In genomic region chr20:50192364-50193168, GRCh38 we compare ENCODE assay signal across 1 cellular context.
TF ChIP-seq lines count a peak whose summit lies in the region.

No MANE protein-coding gene starts in this region.

TF ChIP-seq in HEK293, 187 proteins besides CTCF, POLR2A, EP300 and RAD21 (continued from another document and continues in another):
- TF ChIP-seq ZNF629 (tag by site-specific recombination; IDR thresholded peaks at IDR 0.05) = peak; percentile 76
- TF ChIP-seq ZNF488 (tag by site-specific recombination; IDR thresholded peaks at IDR 0.05) = no peak
- TF ChIP-seq ZSCAN4 (tag by site-specific recombination; IDR thresholded peaks at IDR 0.05) = peak; percentile 82
- TF ChIP-seq ZBTB20 (tag by site-specific recombination; IDR thresholded peaks at IDR 0.05) = no peak
- TF ChIP-seq ZNF211 (tag by site-specific recombination; IDR thresholded peaks at IDR 0.05; ENCODE audit: low read depth) = no peak
- TF ChIP-seq, protein P1, sequence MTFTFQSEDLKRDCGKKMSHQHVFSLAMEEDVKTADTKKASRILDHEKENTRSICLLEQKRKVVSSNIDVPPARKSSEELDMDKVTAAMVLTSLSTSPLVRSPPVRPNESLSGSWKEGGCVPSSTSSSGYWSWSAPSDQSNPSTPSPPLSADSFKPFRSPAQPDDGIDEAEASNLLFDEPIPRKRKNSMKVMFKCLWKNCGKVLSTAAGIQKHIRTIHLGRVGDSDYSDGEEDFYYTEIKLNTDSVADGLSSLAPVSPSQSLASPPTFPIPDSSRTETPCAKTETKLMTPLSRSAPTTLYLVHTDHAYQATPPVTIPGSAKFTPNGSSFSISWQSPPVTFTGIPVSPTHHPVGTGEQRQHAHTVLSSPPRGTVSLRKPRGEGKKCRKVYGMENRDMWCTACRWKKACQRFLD (tag by site-specific recombination; IDR thresholded peaks at IDR 0.05) = no peak
- peak; percentile 77 for TF ChIP-seq ZBTB17 (tag by site-specific recombination; IDR thresholded peaks at IDR 0.05)
- no peak for TF ChIP-seq ZBTB48 (tag by site-specific recombination; IDR thresholded peaks at IDR 0.05)
- TF ChIP-seq, protein P2, sequence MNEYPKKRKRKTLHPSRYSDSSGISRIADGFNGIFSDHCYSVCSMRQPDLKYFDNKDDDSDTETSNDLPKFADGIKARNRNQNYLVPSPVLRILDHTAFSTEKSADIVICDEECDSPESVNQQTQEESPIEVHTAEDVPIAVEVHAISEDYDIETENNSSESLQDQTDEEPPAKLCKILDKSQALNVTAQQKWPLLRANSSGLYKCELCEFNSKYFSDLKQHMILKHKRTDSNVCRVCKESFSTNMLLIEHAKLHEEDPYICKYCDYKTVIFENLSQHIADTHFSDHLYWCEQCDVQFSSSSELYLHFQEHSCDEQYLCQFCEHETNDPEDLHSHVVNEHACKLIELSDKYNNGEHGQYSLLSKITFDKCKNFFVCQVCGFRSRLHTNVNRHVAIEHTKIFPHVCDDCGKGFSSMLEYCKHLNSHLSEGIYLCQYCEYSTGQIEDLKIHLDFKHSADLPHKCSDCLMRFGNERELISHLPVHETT (tag by site-specific recombination; IDR thresholded peaks at IDR 0.05) = peak; percentile 71; the same call in 1 of the 2 replicates
- TF ChIP-seq, protein P3, sequence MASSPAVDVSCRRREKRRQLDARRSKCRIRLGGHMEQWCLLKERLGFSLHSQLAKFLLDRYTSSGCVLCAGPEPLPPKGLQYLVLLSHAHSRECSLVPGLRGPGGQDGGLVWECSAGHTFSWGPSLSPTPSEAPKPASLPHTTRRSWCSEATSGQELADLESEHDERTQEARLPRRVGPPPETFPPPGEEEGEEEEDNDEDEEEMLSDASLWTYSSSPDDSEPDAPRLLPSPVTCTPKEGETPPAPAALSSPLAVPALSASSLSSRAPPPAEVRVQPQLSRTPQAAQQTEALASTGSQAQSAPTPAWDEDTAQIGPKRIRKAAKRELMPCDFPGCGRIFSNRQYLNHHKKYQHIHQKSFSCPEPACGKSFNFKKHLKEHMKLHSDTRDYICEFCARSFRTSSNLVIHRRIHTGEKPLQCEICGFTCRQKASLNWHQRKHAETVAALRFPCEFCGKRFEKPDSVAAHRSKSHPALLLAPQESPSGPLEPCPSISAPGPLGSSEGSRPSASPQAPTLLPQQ (tag by site-specific recombination; IDR thresholded peaks at IDR 0.05) = peak; percentile 39; the same call in 1 of the 2 replicates
- TF ChIP-seq, protein P4, sequence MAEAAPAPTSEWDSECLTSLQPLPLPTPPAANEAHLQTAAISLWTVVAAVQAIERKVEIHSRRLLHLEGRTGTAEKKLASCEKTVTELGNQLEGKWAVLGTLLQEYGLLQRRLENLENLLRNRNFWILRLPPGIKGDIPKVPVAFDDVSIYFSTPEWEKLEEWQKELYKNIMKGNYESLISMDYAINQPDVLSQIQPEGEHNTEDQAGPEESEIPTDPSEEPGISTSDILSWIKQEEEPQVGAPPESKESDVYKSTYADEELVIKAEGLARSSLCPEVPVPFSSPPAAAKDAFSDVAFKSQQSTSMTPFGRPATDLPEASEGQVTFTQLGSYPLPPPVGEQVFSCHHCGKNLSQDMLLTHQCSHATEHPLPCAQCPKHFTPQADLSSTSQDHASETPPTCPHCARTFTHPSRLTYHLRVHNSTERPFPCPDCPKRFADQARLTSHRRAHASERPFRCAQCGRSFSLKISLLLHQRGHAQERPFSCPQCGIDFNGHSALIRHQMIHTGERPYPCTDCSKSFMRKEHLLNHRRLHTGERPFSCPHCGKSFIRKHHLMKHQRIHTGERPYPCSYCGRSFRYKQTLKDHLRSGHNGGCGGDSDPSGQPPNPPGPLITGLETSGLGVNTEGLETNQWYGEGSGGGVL (tag by site-specific recombination; IDR thresholded peaks at IDR 0.05) = peak; percentile 20
- no peak for TF ChIP-seq PRDM1 (tag by site-specific recombination; IDR thresholded peaks at IDR 0.05)
- no peak for TF ChIP-seq ZNF138 (tag by site-specific recombination; IDR thresholded peaks at IDR 0.05; ENCODE audit: borderline replicate concordance)
- TF ChIP-seq ZBTB26 (tag by site-specific recombination; optimal IDR thresholded peaks at IDR 0.05) = no peak
- TF ChIP-seq ZNF514 (tag by site-specific recombination; IDR thresholded peaks at IDR 0.05) = no peak
- no peak for TF ChIP-seq ZNF521 (tag by site-specific recombination; IDR thresholded peaks at IDR 0.05)
- TF ChIP-seq ZNF677 (tag by site-specific recombination; IDR thresholded peaks at IDR 0.05) = no peak
- TF ChIP-seq PRDM6 (tag by site-specific recombination; IDR thresholded peaks at IDR 0.05) = no peak
- TF ChIP-seq, protein P5, sequence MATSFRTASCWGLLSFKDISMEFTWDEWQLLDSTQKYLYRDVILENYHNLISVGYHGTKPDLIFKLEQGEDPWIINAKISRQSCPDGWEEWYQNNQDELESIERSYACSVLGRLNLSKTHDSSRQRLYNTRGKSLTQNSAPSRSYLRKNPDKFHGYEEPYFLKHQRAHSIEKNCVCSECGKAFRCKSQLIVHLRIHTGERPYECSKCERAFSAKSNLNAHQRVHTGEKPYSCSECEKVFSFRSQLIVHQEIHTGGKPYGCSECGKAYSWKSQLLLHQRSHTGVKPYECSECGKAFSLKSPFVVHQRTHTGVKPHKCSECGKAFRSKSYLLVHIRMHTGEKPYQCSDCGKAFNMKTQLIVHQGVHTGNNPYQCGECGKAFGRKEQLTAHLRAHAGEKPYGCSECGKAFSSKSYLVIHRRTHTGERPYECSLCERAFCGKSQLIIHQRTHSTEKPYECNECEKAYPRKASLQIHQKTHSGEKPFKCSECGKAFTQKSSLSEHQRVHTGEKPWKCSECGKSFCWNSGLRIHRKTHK (tag by site-specific recombination; IDR thresholded peaks at IDR 0.05) = no peak
- TF ChIP-seq ZBTB21 (tag by site-specific recombination; IDR thresholded peaks at IDR 0.05) = peak; percentile 61
- no peak for TF ChIP-seq ZNF350 (tag by site-specific recombination; IDR thresholded peaks at IDR 0.05)
- TF ChIP-seq ZNF335 (tag by site-specific recombination; conservative IDR thresholded peaks at IDR 0.05) = peak; percentile 69
- TF ChIP-seq SP3 (tag by site-specific recombination; IDR thresholded peaks at IDR 0.05) = 0 out of 2 replicates have a peak, but pooled peaks have one; percentile 10
- TF ChIP-seq GLIS1 (tag by site-specific recombination; IDR thresholded peaks at IDR 0.05) = no peak
- TF ChIP-seq ZNF624 (tag by site-specific recombination; IDR thresholded peaks at IDR 0.05) = no peak
- TF ChIP-seq OVOL3 (tag by site-specific recombination; IDR thresholded peaks at IDR 0.05) = no peak; the same call in 1 of the 2 replicates
- TF ChIP-seq ZNF610 (tag by site-specific recombination; IDR thresholded peaks at IDR 0.05; ENCODE audit: borderline replicate concordance) = no peak
- peak; percentile 66; the same call in 1 of the 2 replicates for TF ChIP-seq HOXD13 (CRISPR knock-in tag; IDR thresholded peaks at IDR 0.05; ENCODE audit: borderline replicate concordance)
- no peak for TF ChIP-seq IKZF3 (tag by site-specific recombination; IDR thresholded peaks at IDR 0.05)
- TF ChIP-seq KLF1 (tag by site-specific recombination; IDR thresholded peaks at IDR 0.05) = 0 out of 2 replicates have a peak, but pooled peaks have one; percentile 7
- TF ChIP-seq, protein P6, sequence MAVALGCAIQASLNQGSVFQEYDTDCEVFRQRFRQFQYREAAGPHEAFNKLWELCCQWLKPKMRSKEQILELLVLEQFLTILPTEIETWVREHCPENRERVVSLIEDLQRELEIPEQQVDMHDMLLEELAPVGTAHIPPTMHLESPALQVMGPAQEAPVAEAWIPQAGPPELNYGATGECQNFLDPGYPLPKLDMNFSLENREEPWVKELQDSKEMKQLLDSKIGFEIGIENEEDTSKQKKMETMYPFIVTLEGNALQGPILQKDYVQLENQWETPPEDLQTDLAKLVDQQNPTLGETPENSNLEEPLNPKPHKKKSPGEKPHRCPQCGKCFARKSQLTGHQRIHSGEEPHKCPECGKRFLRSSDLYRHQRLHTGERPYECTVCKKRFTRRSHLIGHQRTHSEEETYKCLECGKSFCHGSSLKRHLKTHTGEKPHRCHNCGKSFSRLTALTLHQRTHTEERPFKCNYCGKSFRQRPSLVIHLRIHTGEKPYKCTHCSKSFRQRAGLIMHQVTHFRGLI (tag by site-specific recombination; IDR thresholded peaks at IDR 0.05) = peak; percentile 34; the same call in 1 of the 2 replicates
- TF ChIP-seq ZFP37 (tag by site-specific recombination; IDR thresholded peaks at IDR 0.05) = no peak
- TF ChIP-seq ZNF473 (tag by site-specific recombination; IDR thresholded peaks at IDR 0.05) = no peak
- peak; percentile 93 for TF ChIP-seq SCRT2 (tag by site-specific recombination; IDR thresholded peaks at IDR 0.05)
- no peak for TF ChIP-seq ZNF10 (tag by site-specific recombination; IDR thresholded peaks at IDR 0.05)
- TF ChIP-seq PRDM10 (tag by site-specific recombination; IDR thresholded peaks at IDR 0.05) = no peak; the same call in 1 of the 2 replicates
- peak; percentile 52 for TF ChIP-seq PRDM4 (tag by site-specific recombination; IDR thresholded peaks at IDR 0.05)
